Comparison of ENCODE assay signal across 1 cellular context in the genomic region with DNA sequence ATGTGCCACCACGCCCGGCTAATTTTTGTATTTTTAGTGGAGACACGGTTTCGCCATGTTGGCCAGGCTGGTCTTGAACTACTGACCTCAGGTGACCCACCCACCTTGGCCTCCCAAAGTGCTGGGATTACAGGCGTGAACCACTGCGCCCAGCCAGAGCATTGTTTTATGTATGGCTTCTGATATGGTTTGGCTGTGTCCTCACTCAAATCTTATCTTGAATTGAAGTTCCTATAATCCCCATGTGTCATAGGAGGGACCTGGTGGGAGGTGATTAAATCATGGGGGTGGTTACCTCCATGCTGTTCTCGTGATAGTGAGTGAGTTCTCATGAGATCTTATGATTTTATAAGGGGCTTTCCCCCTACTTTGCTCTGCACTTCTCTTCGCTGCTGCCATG. TPM values are rescaled to one million over a fixed set of nuclear protein-coding genes. Genes with fewer than 3 reads are reported as not detected.
"Had no signal": no experiment of that assay in that cellular context is flagged by ENCODE, and none has a peak within 500 bp of the region (broad histone marks: within the 10 kb centered on the region; RNA-seq: fewer than 3 reads in every experiment).

No MANE protein-coding gene starts in this region.

RNA-seq across cellular contexts. Expression of gene ST6GALNAC3, which starts 22.5 kb away (rescaled TPM):
- total RNA-seq: G401 had no signal
